ENCODE assay signal across 9 cellular contexts in genomic region chr9:134642385-134643181, GRCh38. TPM values are rescaled to one million over a fixed set of nuclear protein-coding genes. Genes with fewer than 3 reads are reported as not detected.
DNase-seq lines count a peak whose midpoint lies in the region; ATAC-seq, FAIRE-seq and TF ChIP-seq lines count a peak whose summit lies in the region.
"Had no signal": no experiment of that assay in that cellular context is flagged by ENCODE, and none has a peak within 500 bp of the region (broad histone marks: within the 10 kb centered on the region; RNA-seq: fewer than 3 reads in every experiment).

No MANE protein-coding gene starts in this region.

- H3K27ac Mint-ChIP-seq in osteocyte (ENCODE audit: unreplicated experiment): peak overlapping the region; percentile 94

- H3K4me3 Mint-ChIP-seq in osteocyte (ENCODE audit: unreplicated experiment): peak overlapping the region; percentile 94

- no peaks in the 10 kb centered on the region for H3K9me3 Mint-ChIP-seq in osteocyte (ENCODE audit: unreplicated experiment)

- no peak for ATAC-seq in GM18502 (IDR thresholded peaks at IDR 0.05; ENCODE audit: poor library complexity, unreplicated experiment)
- ATAC-seq in GM21381 (IDR thresholded peaks at IDR 0.05; ENCODE audit: unreplicated experiment): no peak
- no peak for ATAC-seq in GM18867 (IDR thresholded peaks at IDR 0.05; ENCODE audit: unreplicated experiment)

- no peaks in the 10 kb centered on the region for H3K9me3 ChIP-seq in SJCRH30 (replicated peaks)

- peaks cover 4% of the 10 kb centered on the region for H3K36me3 ChIP-seq in SJCRH30

- DNase-seq in AG20443 (ENCODE audit: low spot score) (peak; percentile 82), SJCRH30 (peak; percentile 68 to 74), frontal cortex (ENCODE audit: low spot score in 2 of 2) (peak; percentile 49 to 52), osteocyte (ENCODE audit: extremely low spot score, unreplicated experiment) (peak; percentile 90), COLO829 (ENCODE audit: low spot score) (no peak)
- DNase-seq: NCI-H2107 had no signal

- H3K4me3 ChIP-seq in SJCRH30: peak overlapping the region; percentile 89

- H3K27ac ChIP-seq in SJCRH30: peak overlapping the region; percentile 13; the same call in 1 of the 2 replicates

- H3K4me1 ChIP-seq in SJCRH30: peaks cover 46% of the 10 kb centered on the region

- TF ChIP-seq CTCF in osteocyte (IDR thresholded peaks at IDR 0.05): peak; percentile 60

- FAIRE-seq in frontal cortex (lab: Jason Lieb, UNC): no peak

- peaks cover 45% of the 10 kb centered on the region for H3K4me1 Mint-ChIP-seq in osteocyte (ENCODE audit: unreplicated experiment)

- H3K27me3 ChIP-seq in SJCRH30: no peaks in the 10 kb centered on the region

- peaks cover 16% of the 10 kb centered on the region for H3K36me3 Mint-ChIP-seq in osteocyte (ENCODE audit: unreplicated experiment)

- no peaks in the 10 kb centered on the region for H3K27me3 Mint-ChIP-seq in osteocyte (ENCODE audit: unreplicated experiment)

RNA-seq across cellular contexts. Expression of gene COL5A1, which starts 1.0 kb away (rescaled TPM):
- 30.9 and 32.1 TPM in 2 replicates for total RNA-seq in SJCRH30 (2014; rRNA removed; shearing (Covaris generic))
- total RNA-seq in frontal cortex (2.9 TPM), osteocyte (1,552 and 1,672 TPM in 2 replicates)

Comparison
In these comparisons a context has a peak if more than half of its experiments do, and no peak if none do; other contexts are left out.
1. RNA of gene COL5A1, which starts 1.0 kb away (total RNA-seq): 1,552 to 1,672 TPM in osteocyte; 30.9 to 32.1 TPM in SJCRH30 and 2.9 TPM in frontal cortex (single experiment); every median in the first group is over 10 times any median in the second.